14 cellular contexts compared by ENCODE assay signal in genomic region chr1:239237912-239238311, GRCh38.
"Had no signal": no experiment of that assay in that cellular context is flagged by ENCODE, and none has a peak within 500 bp of the region (broad histone marks: within the 10 kb centered on the region; RNA-seq: fewer than 3 reads in every experiment).

No MANE protein-coding gene starts in this region.

- ATAC-seq: activated naive CD8-positive, alpha-beta T cell treated with anti-CD3 and anti-CD28 coated beads, Interleukin-2, amount 50 U/mL, for 24 hours; left ventricle myocardium superior; psoas muscle had no signal

- H3K27ac ChIP-seq: esophagus squamous epithelium, psoas muscle had no signal

- H3K4me1 ChIP-seq: esophagus squamous epithelium, psoas muscle had no signal

- H3K4me3 ChIP-seq: esophagus squamous epithelium, psoas muscle had no signal

- DNase-seq: activated B cell treated with CpG ODN at 0.5 μM for 24 hours; activated CD4-positive, alpha-beta T cell treated with anti-CD3 and anti-CD28 coated beads, Interleukin-2, amount 10 ng/mL, durations not matched to agents 7 days and 5 days; activated CD8-positive, alpha-beta memory T cell treated with anti-CD3 and anti-CD28 coated beads for 24 hours; activated naive CD4-positive, alpha-beta T cell treated with Interleukin-2 at 50 U/mL for 16 hours; activated naive CD8-positive, alpha-beta T cell treated with anti-CD3 and anti-CD28 coated beads, Interleukin-2, amount 50 U/mL, for 24 hours; esophagus squamous epithelium; foreskin fibroblast; head of caudate nucleus; left ventricle myocardium superior; mesenchymal stem cell; psoas muscle; stimulated activated CD4-positive, alpha-beta T cell treated with anti-CD3 and anti-CD28 coated beads, Interleukin-12 subunit alpha, Interleukin-12 subunit beta, amount 100 ng/mL, for 4 hours; stimulated activated naive CD4-positive, alpha-beta T cell; T-helper 9 cell had no signal

- H3K27me3 ChIP-seq: esophagus squamous epithelium had no signal

- H3K9me3 ChIP-seq: esophagus squamous epithelium, psoas muscle had no signal

- H3K36me3 ChIP-seq: esophagus squamous epithelium had no signal
